19 cellular contexts compared by ENCODE assay signal in genomic region chr5:68319316-68320093, GRCh38.
DNase-seq lines count a peak whose midpoint lies in the region; ATAC-seq, FAIRE-seq and TF ChIP-seq lines count a peak whose summit lies in the region.
"Had no signal": no experiment of that assay in that cellular context is flagged by ENCODE, and none has a peak within 500 bp of the region (broad histone marks: within the 10 kb centered on the region; RNA-seq: fewer than 3 reads in every experiment).

No MANE protein-coding gene starts in this region.

- TF ChIP-seq POLR2A in HCT116 (IDR thresholded peaks at IDR 0.05; ENCODE audit: borderline replicate concordance, extremely low read depth, insufficient read depth, insufficient read length), result no peak
- TF ChIP-seq POLR2A in suprapubic skin (IDR thresholded peaks at IDR 0.05), result no peak

- no peak for TF ChIP-seq EP300 in suprapubic skin (IDR thresholded peaks at IDR 0.05)

- no TSS peak for BruUV-seq in HCT116 (replicated peaks; lab: Mats Ljungman, UMichigan)

- H3K9me3 ChIP-seq in HCT116 (ENCODE audit: control insufficient read depth in 1 of 2, insufficient read depth in 1 of 2, low read depth in 1 of 2, low read length in 2 of 2), result no peaks in the 10 kb centered on the region
- H3K9me3 ChIP-seq in small intestine (ENCODE audit: control insufficient read depth, low read depth), result no peaks in the 10 kb centered on the region
- no peaks in the 10 kb centered on the region for H3K9me3 ChIP-seq in suprapubic skin

- peak overlapping the region; percentile 5 for H2AFZ ChIP-seq in HCT116 (ENCODE audit: low read depth, low read length, poor library complexity, severe bottlenecking)
- H2AFZ ChIP-seq: GM23338 had no signal

- WGBS in small intestine, 3 donors, result 63 to 75% (median 70%) methylated on average over 6 of the region's 6 CpGs
- 79% methylated on average over 6 of the region's 6 CpGs for WGBS in suprapubic skin

- TF ChIP-seq RAD21 in HCT116 (IDR thresholded peaks at IDR 0.05; ENCODE audit: low read depth), result no peak

- H3K4me1 Mint-ChIP-seq in activated T-helper 17 cell treated with anti-CD3 and anti-CD28 coated beads, Interleukin-2, amount 50 U/mL, for 72 hours, result peaks cover 10% of the 10 kb centered on the region
- H3K4me1 Mint-ChIP-seq: GM23338 had no signal

- no peak for FAIRE-seq in small intestine (lab: Jason Lieb, UNC)
- FAIRE-seq: D721Med had no signal

- no peak overlapping the region for H3K9ac ChIP-seq in HCT116 (ENCODE audit: low read length)

- intact Hi-C loops in HCT116 (cut with micrococcal nuclease), result no loop called here

- CTCF ChIA-PET in HCT116 (lab: Charles Lee), result no interaction called here

- H3K4me2 ChIP-seq in HCT116 (ENCODE audit: low read length), result peak overlapping the region; percentile 37
- H3K4me2 ChIP-seq: GM23338, smooth muscle cell had no signal

- H3K36me3 ChIP-seq in HCT116 (ENCODE audit: control insufficient read depth in 1 of 2, insufficient read depth in 2 of 2, low read length in 2 of 2), result no peaks in the 10 kb centered on the region
- no peaks in the 10 kb centered on the region for H3K36me3 ChIP-seq in small intestine (ENCODE audit: control insufficient read depth in 2 of 2, insufficient read depth in 2 of 2, low read length in 2 of 2)
- H3K36me3 ChIP-seq in suprapubic skin, result no peaks in the 10 kb centered on the region
- H3K36me3 ChIP-seq: cardiac muscle cell had no signal

- H3K4me3 ChIP-seq in HCT116 (replicated peaks in 1 of 2; ENCODE audit: low read depth in 1 of 2, low read length in 2 of 2) (no peak overlapping the region), fibroblast of villous mesenchyme (ENCODE audit: low read depth, low read length) (no peak overlapping the region), small intestine (ENCODE audit: low read depth in 1 of 2, low read length in 2 of 2) (no peak overlapping the region), suprapubic skin (no peak overlapping the region)
- H3K4me3 ChIP-seq: cardiac muscle cell, GM23338, smooth muscle cell had no signal

- H3K9me2 ChIP-seq in HCT116 (ENCODE audit: insufficient read depth), result no peaks in the 10 kb centered on the region

- H3K27ac Mint-ChIP-seq in activated T-helper 17 cell treated with anti-CD3 and anti-CD28 coated beads, Interleukin-2, amount 50 U/mL, for 72 hours, result peak overlapping the region; percentile 17
- H3K27ac Mint-ChIP-seq: activated CD4-positive, alpha-beta T cell treated with anti-CD3 and anti-CD28 coated beads for 36 hours; activated T-helper 2 cell treated with anti-CD3 and anti-CD28 coated beads, Interferon-gamma antibody, Interleukin-2, Interleukin-4, amounts not matched to agents 10 μg/mL and 5 μg/mL and 100 μg/mL, durations not matched to agents 14 hours and 24 hours and 36 hours; GM23338; IgD-negative memory B cell; natural killer cell; type B pancreatic cell had no signal

- peaks cover 10 to 29% of the 10 kb centered on the region in 2 experiments; a peak in 3 of 4 replicates for H3K4me1 ChIP-seq in HCT116 (ENCODE audit: control insufficient read depth in 1 of 2, insufficient read depth in 2 of 2, low read length in 2 of 2)
- peaks cover 2 to 8% of the 10 kb centered on the region in 2 donors for H3K4me1 ChIP-seq in small intestine (ENCODE audit: control insufficient read depth in 2 of 2, insufficient read depth in 1 of 2, low read depth in 1 of 2, low read length in 1 of 2)
- peaks cover 6% of the 10 kb centered on the region for H3K4me1 ChIP-seq in suprapubic skin

- peak; percentile 69 for ATAC-seq in HCT116
- ATAC-seq in activated T-helper 17 cell treated with anti-CD3 and anti-CD28 coated beads, Interleukin-2, amount 50 U/mL, for 72 hours (replicated peaks), result no peak
- ATAC-seq in HG02852 (IDR thresholded peaks at IDR 0.05; ENCODE audit: unreplicated experiment), result no peak
- ATAC-seq in GM21825 (IDR thresholded peaks at IDR 0.05; ENCODE audit: unreplicated experiment), result no peak
- ATAC-seq: activated CD4-positive, alpha-beta T cell treated with anti-CD3 and anti-CD28 coated beads for 36 hours; GM23338; natural killer cell had no signal

- no peaks in the 10 kb centered on the region for H3K9me3 Mint-ChIP-seq in activated T-helper 17 cell treated with anti-CD3 and anti-CD28 coated beads, Interleukin-2, amount 50 U/mL, for 72 hours
- H3K9me3 Mint-ChIP-seq: activated T-helper 2 cell treated with anti-CD3 and anti-CD28 coated beads, Interferon-gamma antibody, Interleukin-2, Interleukin-4, amounts not matched to agents 10 μg/mL and 5 μg/mL and 100 μg/mL, durations not matched to agents 14 hours and 24 hours and 36 hours; IgD-negative memory B cell had no signal

- H3K27ac ChIP-seq in HCT116 (ENCODE audit: low read depth, low read length) (peak overlapping the region; percentile 15; the same call in 1 of the 2 replicates), small intestine (ENCODE audit: low read depth in 1 of 2, low read length in 1 of 2) (no peak overlapping the region), suprapubic skin (no peak overlapping the region)
- H3K27ac ChIP-seq: cardiac muscle cell had no signal

- H4K20me1 ChIP-seq in HCT116 (ENCODE audit: insufficient read depth), result no peaks in the 10 kb centered on the region

- H3K27me3 ChIP-seq in HCT116 (ENCODE audit: insufficient read depth, low read length) (no peaks in the 10 kb centered on the region), small intestine (ENCODE audit: control insufficient read depth in 2 of 2, insufficient read depth in 2 of 2, low read length in 2 of 2) (no peaks in the 10 kb centered on the region), suprapubic skin (no peaks in the 10 kb centered on the region)
- H3K27me3 ChIP-seq: cardiac muscle cell had no signal

- H3K36me3 Mint-ChIP-seq in activated T-helper 17 cell treated with anti-CD3 and anti-CD28 coated beads, Interleukin-2, amount 50 U/mL, for 72 hours (ENCODE audit: low read depth), result no peaks in the 10 kb centered on the region
- H3K36me3 Mint-ChIP-seq: IgD-negative memory B cell, natural killer cell, type B pancreatic cell had no signal

- RAD21 ChIA-PET in HCT116 (lab: Charles Lee; ENCODE audit: low non-redundant PET in 1 of 2, low total read pairs in 2 of 2, uncharacterized antibody in 2 of 2, unreplicated experiment in 2 of 2), result no interaction called here

- no peaks in the 10 kb centered on the region for H3K27me3 Mint-ChIP-seq in activated T-helper 17 cell treated with anti-CD3 and anti-CD28 coated beads, Interleukin-2, amount 50 U/mL, for 72 hours
- H3K27me3 Mint-ChIP-seq: activated CD4-positive, alpha-beta T cell treated with anti-CD3 and anti-CD28 coated beads for 36 hours had no signal

- no peak for DNase-seq in HCT116 (ENCODE audit: low read depth, low spot score)
- peak; percentile 73 for DNase-seq in fibroblast of villous mesenchyme (ENCODE audit: low read depth)
- DNase-seq in small intestine, result peak; percentile 67
- DNase-seq in suprapubic skin (ENCODE audit: low spot score in 2 of 2), result no peak
- DNase-seq in amygdala (lab: John Stamatoyannopoulos, UW), result no peak
- DNase-seq: activated CD4-positive, alpha-beta T cell treated with anti-CD3 and anti-CD28 coated beads for 36 hours; left cardiac atrium; natural killer cell; NCI-H1930 had no signal

- no peak for TF ChIP-seq CTCF in HCT116 (IDR thresholded peaks at IDR 0.05 in 2 of 3, conservative IDR thresholded peaks at IDR 0.05 in 1 of 3; ENCODE audit: borderline replicate concordance in 1 of 3, insufficient read depth in 1 of 3, low read depth in 2 of 3, low read length in 2 of 3)
- TF ChIP-seq CTCF in fibroblast of villous mesenchyme (IDR thresholded peaks at IDR 0.05; ENCODE audit: insufficient read depth, low read depth, low read length), result no peak
- no peak for TF ChIP-seq CTCF in suprapubic skin (IDR thresholded peaks at IDR 0.05)

- H3K4me3 Mint-ChIP-seq in activated T-helper 17 cell treated with anti-CD3 and anti-CD28 coated beads, Interleukin-2, amount 50 U/mL, for 72 hours, result no peak overlapping the region
- H3K4me3 Mint-ChIP-seq: activated CD4-positive, alpha-beta T cell treated with anti-CD3 and anti-CD28 coated beads for 36 hours; GM23338; IgD-negative memory B cell; natural killer cell; type B pancreatic cell had no signal

- POLR2A ChIA-PET in HCT116 (lab: Charles Lee), result no interaction called here

- no peaks in the 10 kb centered on the region for H3K79me2 ChIP-seq in HCT116 (ENCODE audit: insufficient read depth, low read length)

TF ChIP-seq in HCT116, 20 proteins besides CTCF, POLR2A, EP300 and RAD21 (continues in another document):
- TF ChIP-seq TCF7L2 (IDR thresholded peaks at IDR 0.05; ENCODE audit: borderline replicate concordance, extremely low read depth, insufficient read depth, insufficient read length) (peak; percentile 51), SP1 (IDR thresholded peaks at IDR 0.05; ENCODE audit: low read depth) (no peak), EZH2 (IDR thresholded peaks at IDR 0.05) (no peak), ZBTB33 (IDR thresholded peaks at IDR 0.05; ENCODE audit: extremely low read depth, insufficient replicate concordance, low read length) (no peak), JUND (IDR thresholded peaks at IDR 0.05) (no peak)

Comparison
In these comparisons a context has a peak if more than half of its experiments do, and no peak if none do; other contexts are left out.
1. DNase-seq: peak in fibroblast of villous mesenchyme (single experiment) and small intestine (single experiment); none in HCT116 (single experiment), suprapubic skin (0 of 2) and amygdala (0 of 56).